In genomic region chr14:32197919-32198318, GRCh38 we compare ENCODE assay signal across 21 cellular contexts. TPM values are rescaled to one million over a fixed set of nuclear protein-coding genes. Genes with fewer than 3 reads are reported as not detected.
DNase-seq lines count a peak whose midpoint lies in the region; ATAC-seq and TF ChIP-seq lines count a peak whose summit lies in the region.
"Had no signal": no experiment of that assay in that cellular context is flagged by ENCODE, and none has a peak within 500 bp of the region (broad histone marks: within the 10 kb centered on the region; RNA-seq: fewer than 3 reads in every experiment).

No MANE protein-coding gene starts in this region.

- peaks cover under 1% of the 10 kb centered on the region for H3K27me3 Mint-ChIP-seq in activated T-helper 2 cell treated with anti-CD3 and anti-CD28 coated beads, Interferon-gamma antibody, Interleukin-2, Interleukin-4, amounts not matched to agents 10 μg/mL and 5 μg/mL and 100 μg/mL, durations not matched to agents 14 hours and 24 hours and 36 hours (ENCODE audit: low read depth)

- ATAC-seq in GM19463 (IDR thresholded peaks at IDR 0.05; ENCODE audit: unreplicated experiment), result peak; percentile 51
- peak; percentile 39 for ATAC-seq in HG02970 (IDR thresholded peaks at IDR 0.05; ENCODE audit: low FRiP score, unreplicated experiment)
- no peak for ATAC-seq in HG03095 (IDR thresholded peaks at IDR 0.05; ENCODE audit: unreplicated experiment)
- ATAC-seq in left cardiac atrium, result no peak
- ATAC-seq: pancreas had no signal

- H3K4me3 Mint-ChIP-seq in activated T-helper 2 cell treated with anti-CD3 and anti-CD28 coated beads, Interferon-gamma antibody, Interleukin-2, Interleukin-4, amounts not matched to agents 10 μg/mL and 5 μg/mL and 100 μg/mL, durations not matched to agents 14 hours and 24 hours and 36 hours (ENCODE audit: low read depth), result no peak overlapping the region
- H3K4me3 Mint-ChIP-seq: activated CD4-positive, alpha-beta T cell treated with anti-CD3 and anti-CD28 coated beads, Interleukin-2, amount 10 ng/mL, durations not matched to agents 7 days and 5 days; T-helper 1 cell treated with Interleukin-12 subunit alpha and Interleukin-12 subunit beta and Interleukin-4 antibody, amounts not matched to agents 30 μg/mL and 1 μg/mL, for 36 hours had no signal

- H3K27ac Mint-ChIP-seq in activated T-helper 2 cell treated with anti-CD3 and anti-CD28 coated beads, Interferon-gamma antibody, Interleukin-2, Interleukin-4, amounts not matched to agents 10 μg/mL and 5 μg/mL and 100 μg/mL, durations not matched to agents 14 hours and 24 hours and 36 hours, result no peak overlapping the region
- H3K27ac Mint-ChIP-seq: activated CD4-positive, alpha-beta T cell treated with anti-CD3 and anti-CD28 coated beads, Interleukin-2, amount 10 ng/mL, durations not matched to agents 7 days and 5 days; T-helper 1 cell treated with Interleukin-12 subunit alpha and Interleukin-12 subunit beta and Interleukin-4 antibody, amounts not matched to agents 30 μg/mL and 1 μg/mL, for 36 hours had no signal

- no peaks in the 10 kb centered on the region for H3K9me3 Mint-ChIP-seq in activated T-helper 2 cell treated with anti-CD3 and anti-CD28 coated beads, Interferon-gamma antibody, Interleukin-2, Interleukin-4, amounts not matched to agents 10 μg/mL and 5 μg/mL and 100 μg/mL, durations not matched to agents 14 hours and 24 hours and 36 hours
- H3K9me3 Mint-ChIP-seq: T-helper 1 cell treated with Interleukin-12 subunit alpha and Interleukin-12 subunit beta and Interleukin-4 antibody, amounts not matched to agents 30 μg/mL and 1 μg/mL, for 36 hours had no signal

- no peak for TF ChIP-seq CTCF in VCaP (conservative IDR thresholded peaks at IDR 0.05)

- peaks cover 26% of the 10 kb centered on the region for H3K4me1 Mint-ChIP-seq in activated T-helper 2 cell treated with anti-CD3 and anti-CD28 coated beads, Interferon-gamma antibody, Interleukin-2, Interleukin-4, amounts not matched to agents 10 μg/mL and 5 μg/mL and 100 μg/mL, durations not matched to agents 14 hours and 24 hours and 36 hours (ENCODE audit: low read depth)

- H3K27ac ChIP-seq in VCaP, result peak overlapping the region; percentile 51
- H3K27ac ChIP-seq: pancreas, Peyer's patch, tibial nerve had no signal

- no peaks in the 10 kb centered on the region for H3K36me3 Mint-ChIP-seq in activated T-helper 2 cell treated with anti-CD3 and anti-CD28 coated beads, Interferon-gamma antibody, Interleukin-2, Interleukin-4, amounts not matched to agents 10 μg/mL and 5 μg/mL and 100 μg/mL, durations not matched to agents 14 hours and 24 hours and 36 hours (ENCODE audit: low read depth)

- peak; percentile 22 for DNase-seq in SIG-M5 treated with dmso at 0.1 percent for 504 hours (lab: John Stamatoyannopoulos, UW; ENCODE audit: unreplicated experiment)
- DNase-seq in SIG-M5 (lab: John Stamatoyannopoulos, UW), result no peak
- no peak for DNase-seq in activated T-helper 2 cell treated with anti-CD3 and anti-CD28 coated beads, Interferon-gamma antibody, Interleukin-2, Interleukin-4, amounts not matched to agents 10 μg/mL and 5 μg/mL and 100 μg/mL, durations not matched to agents 14 hours and 24 hours and 36 hours (ENCODE audit: low spot score)
- DNase-seq in left cardiac atrium, result no peak
- DNase-seq: 8988T; activated CD4-positive, alpha-beta T cell treated with anti-CD3 and anti-CD28 coated beads, Interleukin-2, amount 10 ng/mL, durations not matched to agents 7 days and 5 days; effector CD8-positive, alpha-beta T cell; foreskin melanocyte; GF-D8; NCI-H1105 treated with DMSO at 0.1 percent for 48 hours; NCI-H510A; pancreas; Peyer's patch; stimulated activated CD4-positive, alpha-beta T cell treated with anti-CD3 and anti-CD28 coated beads, Interleukin-12 subunit alpha, Interleukin-12 subunit beta, amount 100 ng/mL, for 4 hours had no signal

- intact Hi-C loops in activated T-helper 2 cell treated with anti-CD3 and anti-CD28 coated beads, Interferon-gamma antibody, Interleukin-2, Interleukin-4, amounts not matched to agents 10 μg/mL and 5 μg/mL and 100 μg/mL, durations not matched to agents 14 hours and 24 hours and 36 hours (cut with micrococcal nuclease), result no loop called here
- intact Hi-C loops in left cardiac atrium (cut with DNase I), result no loop called here

RNA-seq across cellular contexts. Expression of gene RNU6-7, which starts 3.9 kb away (rescaled TPM):
- not detected in 2 replicates for total RNA-seq in activated T-helper 2 cell treated with anti-CD3 and anti-CD28 coated beads, Interferon-gamma antibody, Interleukin-2, Interleukin-4, amounts not matched to agents 10 μg/mL and 5 μg/mL and 100 μg/mL, durations not matched to agents 14 hours and 24 hours and 36 hours
- total RNA-seq in left cardiac atrium, result not detected
- total RNA-seq: activated CD4-positive, alpha-beta T cell treated with anti-CD3 and anti-CD28 coated beads, Interleukin-2, amount 10 ng/mL, durations not matched to agents 7 days and 5 days; mononuclear cell; pancreas; Peyer's patch; tibial nerve had no signal

RNA-seq across cellular contexts. Expression of gene RNU6-8, which starts 5.2 kb away (rescaled TPM):
- not detected in 2 replicates for total RNA-seq in activated T-helper 2 cell treated with anti-CD3 and anti-CD28 coated beads, Interferon-gamma antibody, Interleukin-2, Interleukin-4, amounts not matched to agents 10 μg/mL and 5 μg/mL and 100 μg/mL, durations not matched to agents 14 hours and 24 hours and 36 hours
- total RNA-seq in left cardiac atrium, result not detected
- total RNA-seq: activated CD4-positive, alpha-beta T cell treated with anti-CD3 and anti-CD28 coated beads, Interleukin-2, amount 10 ng/mL, durations not matched to agents 7 days and 5 days; mononuclear cell; pancreas; Peyer's patch; tibial nerve had no signal

Comparison
In these comparisons a context has a peak if more than half of its experiments do, and no peak if none do; other contexts are left out.
1. ATAC-seq: peak in GM19463 (single experiment) and HG02970 (single experiment); none in HG03095 (single experiment) and left cardiac atrium (0 of 2).